ENCODE assay signal across 8 cellular contexts in the genomic region with DNA sequence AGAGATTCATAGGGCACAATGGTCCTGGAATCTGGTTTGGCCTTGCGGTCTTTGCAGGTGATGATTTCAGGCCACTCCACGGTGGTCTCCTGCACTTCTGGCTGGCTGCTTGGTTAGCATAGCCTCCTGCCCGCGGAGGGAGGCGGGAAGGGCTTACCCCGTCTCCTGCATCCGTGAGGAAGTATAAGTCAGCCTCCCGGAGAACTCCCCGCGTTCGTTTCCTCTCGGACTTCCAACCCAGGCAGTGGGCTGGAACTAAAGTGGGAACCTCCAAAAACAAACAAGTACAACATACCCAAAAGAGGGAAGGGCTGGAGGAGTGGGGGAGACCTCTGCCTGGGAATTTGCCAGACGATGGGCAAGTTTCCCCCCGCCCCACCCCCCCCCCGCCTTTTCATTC. TPM values are rescaled to one million over a fixed set of nuclear protein-coding genes. Genes with fewer than 3 reads are reported as not detected.
DNase-seq lines count a peak whose midpoint lies in the region; ATAC-seq, FAIRE-seq and TF ChIP-seq lines count a peak whose summit lies in the region.

No MANE protein-coding gene starts in this region.

- no peak for ATAC-seq in GM19463 (IDR thresholded peaks at IDR 0.05; ENCODE audit: unreplicated experiment)

- H3K4me1 ChIP-seq in SJCRH30 (peaks cover 30% of the 10 kb centered on the region), ovary (ENCODE audit: insufficient read depth) (peaks cover 5% of the 10 kb centered on the region), small intestine (ENCODE audit: control insufficient read depth in 2 of 2, insufficient read depth in 1 of 2, low read depth in 1 of 2, low read length in 1 of 2) (no peaks in the 10 kb centered on the region)

- H3K4me3 ChIP-seq in SJCRH30 (peak overlapping the region; percentile 89), fibroblast of villous mesenchyme (ENCODE audit: low read depth, low read length) (peak overlapping the region; percentile 100), ovary (peak overlapping the region; percentile 87), small intestine (ENCODE audit: low read depth in 1 of 2, low read length in 2 of 2) (no peak overlapping the region)

- no peaks in the 10 kb centered on the region; the same call in 1 of the 2 replicates for H3K27me3 ChIP-seq in SJCRH30
- no peaks in the 10 kb centered on the region for H3K27me3 ChIP-seq in ovary
- H3K27me3 ChIP-seq in small intestine (ENCODE audit: control insufficient read depth in 2 of 2, insufficient read depth in 2 of 2, low read length in 2 of 2): peaks cover 0 to 10% of the 10 kb centered on the region in 2 donors

- 8 to 18% (median 9%) methylated on average over 15 of the region's 15 CpGs for WGBS in ovary, 3 donors
- WGBS in small intestine, 3 donors: 9 to 17% (median 15%) methylated on average over 15 of the region's 15 CpGs

- FAIRE-seq in small intestine (lab: Jason Lieb, UNC): no peak

- H3K9me3 ChIP-seq in SJCRH30 (replicated peaks) (no peaks in the 10 kb centered on the region), ovary (no peaks in the 10 kb centered on the region), small intestine (ENCODE audit: control insufficient read depth, low read depth) (no peaks in the 10 kb centered on the region)

- DNase-seq in AG20443 (ENCODE audit: low spot score): peak; percentile 51
- DNase-seq in SJCRH30: peak; percentile 69 to 70
- peak; percentile 57 for DNase-seq in fibroblast of villous mesenchyme (ENCODE audit: low read depth)
- DNase-seq in ovary: peak; percentile 19 to 47 (median 37)
- no peak for DNase-seq in GOT3 (lab: John Stamatoyannopoulos, UW)
- no peak for DNase-seq in small intestine
- DNase-seq in activated T-cell treated with anti-CD3 and anti-CD28 coated beads, Interleukin-2, amount 50 U/mL, for 48 hours: no peak

- H3K36me3 ChIP-seq in SJCRH30 (peaks cover 31% of the 10 kb centered on the region), ovary (no peaks in the 10 kb centered on the region), small intestine (ENCODE audit: control insufficient read depth in 2 of 2, insufficient read depth in 2 of 2, low read length in 2 of 2) (no peaks in the 10 kb centered on the region)

- TF ChIP-seq POLR2A in ovary (IDR thresholded peaks at IDR 0.05): no peak

- TF ChIP-seq CTCF in fibroblast of villous mesenchyme (IDR thresholded peaks at IDR 0.05; ENCODE audit: insufficient read depth, low read depth, low read length) (no peak), ovary (IDR thresholded peaks at IDR 0.05) (no peak)

- no peak for TF ChIP-seq EP300 in ovary (IDR thresholded peaks at IDR 0.05)

- H3K27ac ChIP-seq in SJCRH30: peak overlapping the region; percentile 89
- peak overlapping the region; percentile 6 to 50 for H3K27ac ChIP-seq in ovary
- peak overlapping the region in 1 of 2 donors; percentile 28 for H3K27ac ChIP-seq in small intestine (ENCODE audit: low read depth in 1 of 2, low read length in 1 of 2)

- intact Hi-C loops in ovary (cut with DNase I): loop anchor here in 1 of 4 donors (10.0 kb wide), 1 partner anchor 275 kb away; no protein-coding TSS in a partner anchor

RNA-seq across cellular contexts. Expression of a gene that starts 0.9 kb away (rescaled TPM):
- total RNA-seq in SJCRH30 (2014; rRNA removed; shearing (Covaris generic)): 7.6 and 8.1 TPM in 2 replicates
- 149 and 163 TPM in 2 replicates for total RNA-seq in fibroblast of villous mesenchyme
- total RNA-seq in ovary: 100 to 1,000 TPM in 2 of 7 donors, 10 to 100 TPM in 5; 14.3 to 247 (median 45.9) TPM
- polyA plus RNA-seq in ovary: 100 to 1,000 TPM in 1 of 2 donors, 10 to 100 TPM in 1; 43.9 to 197 TPM
- 10 to 100 TPM in 1 of 3 donors, 1 to 10 TPM in 2; 2.5 to 88.0 (median 3.5) TPM for polyA plus RNA-seq in small intestine

Comparison
In these comparisons a context has a peak if more than half of its experiments do, and no peak if none do; other contexts are left out.
1. DNase-seq: peak in AG20443 (single experiment), SJCRH30 (2 of 2), fibroblast of villous mesenchyme (single experiment) and ovary (5 of 5); none in GOT3 (single experiment), small intestine (single experiment) and activated T-cell treated with anti-CD3 and anti-CD28 coated beads, Interleukin-2, amount 50 U/mL, for 48 hours (0 of 2).
2. H3K4me3 ChIP-seq: peak in SJCRH30 (single experiment), fibroblast of villous mesenchyme (single experiment) and ovary (single experiment); none in small intestine (0 of 2).